1 cellular context compared by ENCODE assay signal in the genomic region with DNA sequence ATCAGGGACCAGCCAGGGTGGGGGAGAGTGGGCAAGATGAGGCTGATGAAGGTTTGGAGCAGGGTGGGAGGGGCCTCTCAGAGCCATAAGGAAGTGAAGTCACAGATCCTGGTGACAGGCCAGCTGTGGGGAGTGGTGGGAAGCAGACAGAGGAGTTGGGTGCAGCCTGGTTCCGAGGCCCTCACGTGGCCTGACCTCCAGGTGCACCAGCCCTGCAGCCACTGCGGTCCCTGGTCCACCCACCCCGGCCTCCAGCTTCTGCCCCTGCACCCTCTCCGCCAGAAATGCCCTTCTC.
TF ChIP-seq lines count a peak whose summit lies in the region.

No MANE protein-coding gene starts in this region.

TF ChIP-seq in GM12878, 131 proteins besides CTCF, POLR2A, EP300 and RAD21 (continued from another document):
- TF ChIP-seq, protein P1, sequence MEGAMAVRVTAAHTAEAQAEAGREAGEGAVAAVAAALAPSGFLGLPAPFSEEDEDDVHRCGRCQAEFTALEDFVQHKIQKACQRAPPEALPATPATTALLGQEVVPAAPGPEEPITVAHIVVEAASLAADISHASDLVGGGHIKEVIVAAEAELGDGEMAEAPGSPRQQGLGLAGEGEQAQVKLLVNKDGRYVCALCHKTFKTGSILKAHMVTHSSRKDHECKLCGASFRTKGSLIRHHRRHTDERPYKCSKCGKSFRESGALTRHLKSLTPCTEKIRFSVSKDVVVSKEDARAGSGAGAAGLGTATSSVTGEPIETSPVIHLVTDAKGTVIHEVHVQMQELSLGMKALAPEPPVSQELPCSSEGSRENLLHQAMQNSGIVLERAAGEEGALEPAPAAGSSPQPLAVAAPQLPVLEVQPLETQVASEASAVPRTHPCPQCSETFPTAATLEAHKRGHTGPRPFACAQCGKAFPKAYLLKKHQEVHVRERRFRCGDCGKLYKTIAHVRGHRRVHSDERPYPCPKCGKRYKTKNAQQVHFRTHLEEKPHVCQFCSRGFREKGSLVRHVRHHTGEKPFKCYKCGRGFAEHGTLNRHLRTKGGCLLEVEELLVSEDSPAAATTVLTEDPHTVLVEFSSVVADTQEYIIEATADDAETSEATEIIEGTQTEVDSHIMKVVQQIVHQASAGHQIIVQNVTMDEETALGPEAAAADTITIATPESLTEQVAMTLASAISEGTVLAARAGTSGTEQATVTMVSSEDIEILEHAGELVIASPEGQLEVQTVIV (IDR thresholded peaks at IDR 0.05; ENCODE audit: borderline replicate concordance, partially characterized antibody): no peak
- TF ChIP-seq BACH1 (IDR thresholded peaks at IDR 0.05; ENCODE audit: borderline replicate concordance) (no peak), NR2C2 (IDR thresholded peaks at IDR 0.05; ENCODE audit: borderline replicate concordance, control insufficient read depth, insufficient read length, low read depth) (no peak), FOXK2 (IDR thresholded peaks at IDR 0.05) (no peak), ZNF274 (IDR thresholded peaks at IDR 0.05; ENCODE audit: insufficient read depth, insufficient read length) (no peak), MTA3 (IDR thresholded peaks at IDR 0.05; ENCODE audit: borderline replicate concordance, low read length) (no peak), TCF12 (IDR thresholded peaks at IDR 0.05; ENCODE audit: low read depth, low read length) (no peak), STAT1 (conservative IDR thresholded peaks at IDR 0.05) (no peak), MYC (IDR thresholded peaks at IDR 0.05; ENCODE audit: insufficient read depth, insufficient read length, insufficient replicate concordance, low read length, severe bottlenecking) (no peak), GABPA (IDR thresholded peaks at IDR 0.05; ENCODE audit: low read depth) (no peak), CEBPB (IDR thresholded peaks at IDR 0.05; ENCODE audit: borderline replicate concordance in 1 of 2, low read depth in 2 of 2, low read length in 2 of 2) (no peak)
- TF ChIP-seq, protein P2, sequence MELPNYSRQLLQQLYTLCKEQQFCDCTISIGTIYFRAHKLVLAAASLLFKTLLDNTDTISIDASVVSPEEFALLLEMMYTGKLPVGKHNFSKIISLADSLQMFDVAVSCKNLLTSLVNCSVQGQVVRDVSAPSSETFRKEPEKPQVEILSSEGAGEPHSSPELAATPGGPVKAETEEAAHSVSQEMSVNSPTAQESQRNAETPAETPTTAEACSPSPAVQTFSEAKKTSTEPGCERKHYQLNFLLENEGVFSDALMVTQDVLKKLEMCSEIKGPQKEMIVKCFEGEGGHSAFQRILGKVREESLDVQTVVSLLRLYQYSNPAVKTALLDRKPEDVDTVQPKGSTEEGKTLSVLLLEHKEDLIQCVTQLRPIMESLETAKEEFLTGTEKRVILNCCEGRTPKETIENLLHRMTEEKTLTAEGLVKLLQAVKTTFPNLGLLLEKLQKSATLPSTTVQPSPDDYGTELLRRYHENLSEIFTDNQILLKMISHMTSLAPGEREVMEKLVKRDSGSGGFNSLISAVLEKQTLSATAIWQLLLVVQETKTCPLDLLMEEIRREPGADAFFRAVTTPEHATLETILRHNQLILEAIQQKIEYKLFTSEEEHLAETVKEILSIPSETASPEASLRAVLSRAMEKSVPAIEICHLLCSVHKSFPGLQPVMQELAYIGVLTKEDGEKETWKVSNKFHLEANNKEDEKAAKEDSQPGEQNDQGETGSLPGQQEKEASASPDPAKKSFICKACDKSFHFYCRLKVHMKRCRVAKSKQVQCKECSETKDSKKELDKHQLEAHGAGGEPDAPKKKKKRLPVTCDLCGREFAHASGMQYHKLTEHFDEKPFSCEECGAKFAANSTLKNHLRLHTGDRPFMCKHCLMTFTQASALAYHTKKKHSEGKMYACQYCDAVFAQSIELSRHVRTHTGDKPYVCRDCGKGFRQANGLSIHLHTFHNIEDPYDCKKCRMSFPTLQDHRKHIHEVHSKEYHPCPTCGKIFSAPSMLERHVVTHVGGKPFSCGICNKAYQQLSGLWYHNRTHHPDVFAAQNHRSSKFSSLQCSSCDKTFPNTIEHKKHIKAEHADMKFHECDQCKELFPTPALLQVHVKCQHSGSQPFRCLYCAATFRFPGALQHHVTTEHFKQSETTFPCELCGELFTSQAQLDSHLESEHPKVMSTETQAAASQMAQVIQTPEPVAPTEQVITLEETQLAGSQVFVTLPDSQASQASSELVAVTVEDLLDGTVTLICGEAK (IDR thresholded peaks at IDR 0.05; ENCODE audit: borderline replicate concordance): no peak
- TF ChIP-seq, protein P3, sequence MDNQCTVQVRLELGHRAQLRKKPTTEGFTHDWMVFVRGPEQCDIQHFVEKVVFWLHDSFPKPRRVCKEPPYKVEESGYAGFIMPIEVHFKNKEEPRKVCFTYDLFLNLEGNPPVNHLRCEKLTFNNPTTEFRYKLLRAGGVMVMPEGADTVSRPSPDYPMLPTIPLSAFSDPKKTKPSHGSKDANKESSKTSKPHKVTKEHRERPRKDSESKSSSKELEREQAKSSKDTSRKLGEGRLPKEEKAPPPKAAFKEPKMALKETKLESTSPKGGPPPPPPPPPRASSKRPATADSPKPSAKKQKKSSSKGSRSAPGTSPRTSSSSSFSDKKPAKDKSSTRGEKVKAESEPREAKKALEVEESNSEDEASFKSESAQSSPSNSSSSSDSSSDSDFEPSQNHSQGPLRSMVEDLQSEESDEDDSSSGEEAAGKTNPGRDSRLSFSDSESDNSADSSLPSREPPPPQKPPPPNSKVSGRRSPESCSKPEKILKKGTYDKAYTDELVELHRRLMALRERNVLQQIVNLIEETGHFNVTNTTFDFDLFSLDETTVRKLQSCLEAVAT (IDR thresholded peaks at IDR 0.05): no peak
